Comparison of ENCODE assay signal across 8 cellular contexts in genomic region chrX:119573840-119574393, GRCh38. TPM values are rescaled to one million over a fixed set of nuclear protein-coding genes. Genes with fewer than 3 reads are reported as not detected.
A peak's percentile ranks its signal among the peaks of the same experiment; 100 is the strongest.
DNase-seq lines count a peak whose midpoint lies in the region; ATAC-seq and TF ChIP-seq lines count a peak whose summit lies in the region.

No MANE protein-coding gene starts in this region.

- no peaks in the 10 kb centered on the region for H3K4me1 ChIP-seq in GM23338 (ENCODE audit: insufficient read depth)
- peaks cover 0 to 38% (median 23%) of the 10 kb centered on the region in 6 donors for H3K4me1 ChIP-seq in spleen

- H2AFZ ChIP-seq in GM23338, result 0 out of 2 replicates have a peak overlapping the region, but pooled peaks have one; percentile 47

- TF ChIP-seq CTCF in GM23338 (conservative IDR thresholded peaks at IDR 0.05; ENCODE audit: low read depth in 2 of 2) (no peak), NB4 (IDR thresholded peaks at IDR 0.05; ENCODE audit: low read depth, low read length) (no peak), spleen (IDR thresholded peaks at IDR 0.05 in 8 of 11, conservative IDR thresholded peaks at IDR 0.05 in 3 of 11) (no peak)

- WGBS in spleen, 5 donors, result 0 to 39% (median 2%) methylated on average over 28 to 30 of the region's 30 CpGs

- no peaks in the 10 kb centered on the region for H3F3A ChIP-seq in GM23338 (replicated peaks; ENCODE audit: low read depth)

- H3K4me1 Mint-ChIP-seq in GM23338, result peaks cover 8% of the 10 kb centered on the region; the same call in 2 of the 3 replicates
- H3K4me1 Mint-ChIP-seq in immature natural killer cell, result peaks cover 9 to 22% of the 10 kb centered on the region in 2 donors

- H3K27me3 Mint-ChIP-seq in GM23338 (ENCODE audit: insufficient read depth, low read depth, poor library complexity) (peaks cover 2% of the 10 kb centered on the region), immature natural killer cell (ENCODE audit: low read depth in 3 of 3) (peaks cover 3 to 11% (median 4%) of the 10 kb centered on the region in 3 donors)

- no peaks in the 10 kb centered on the region for H3K9me2 ChIP-seq in GM23338 (ENCODE audit: insufficient read depth)

- peak; percentile 20 to 35 for DNase-seq in NCI-H2081 (lab: John Stamatoyannopoulos, UW)
- DNase-seq in NCI-H2081 treated with DMSO at 0.1 percent for 48 hours (lab: John Stamatoyannopoulos, UW), result no peak
- DNase-seq in GM23338 (ENCODE audit: low spot score), result peak; percentile 45
- DNase-seq in NB4 (ENCODE audit: low read depth), result peak; percentile 50
- peak; percentile 20 to 69 for DNase-seq in T47D (ENCODE audit: low read depth in 1 of 2, low spot score in 1 of 2)
- DNase-seq in immature natural killer cell, result peak in 1 of 3 donors; percentile 3
- no peak for DNase-seq in spleen
- no peak for DNase-seq in effector CD4-positive, alpha-beta T cell

- H3K9me3 ChIP-seq in spleen, result no peaks in the 10 kb centered on the region

- H3K27me3 ChIP-seq in GM23338 (ENCODE audit: insufficient read depth), result no peaks in the 10 kb centered on the region
- peaks cover 0 to 4% (median 0%) of the 10 kb centered on the region in 7 donors for H3K27me3 ChIP-seq in spleen (replicated peaks in 1 of 7)

- H3K9me3 Mint-ChIP-seq in GM23338 (no peaks in the 10 kb centered on the region; the same call in 2 of the 3 replicates), immature natural killer cell (no peaks in the 10 kb centered on the region)

- H3K4me3 Mint-ChIP-seq in GM23338, result peak overlapping the region; percentile 85
- peak overlapping the region; percentile 85 to 93 (median 89) for H3K4me3 Mint-ChIP-seq in immature natural killer cell

- intact Hi-C loops in spleen (cut with DNase I; ENCODE audit: low total_unique reads), result no loop called here

- H3K36me3 ChIP-seq in GM23338 (ENCODE audit: insufficient read depth) (no peaks in the 10 kb centered on the region; the same call in 1 of the 2 replicates), spleen (peaks cover 0 to 3% (median 0%) of the 10 kb centered on the region in 6 donors)

- TF ChIP-seq POLR2A in NB4 (IDR thresholded peaks at IDR 0.05; ENCODE audit: extremely low read depth, insufficient read length), result no peak
- no peak for TF ChIP-seq POLR2A in spleen (IDR thresholded peaks at IDR 0.05)

- H3K27ac Mint-ChIP-seq in GM23338 (peak overlapping the region; percentile 53; the same call in 1 of the 2 replicates), immature natural killer cell (peak overlapping the region; percentile 78 to 92 (median 86))

- H3K4me3 ChIP-seq in GM23338 (peak overlapping the region; percentile 76), NB4 (ENCODE audit: low read depth, low read length) (peak overlapping the region; percentile 72), spleen (peak overlapping the region; percentile 52 to 87 (median 58))

- peak overlapping the region; percentile 75 for H3K4me2 ChIP-seq in GM23338

- H3K79me2 ChIP-seq in GM23338 (replicated peaks; ENCODE audit: insufficient read depth), result 0 out of 2 replicates have a peak, but pooled peaks cover 8% of the 10 kb centered on the region

- ATAC-seq in GM23338, result peak; percentile 87

- in situ Hi-C loops in T47D (cut with HindIII; ENCODE audit: low pct_unique_long_range_greater_than_20kb, low sequenced_read_pairs), result no loop called here

- H3K36me3 Mint-ChIP-seq in GM23338 (ENCODE audit: low read depth) (peaks cover 4% of the 10 kb centered on the region; the same call in 1 of the 3 replicates), immature natural killer cell (no peaks in the 10 kb centered on the region)

- H3K27ac ChIP-seq in GM23338 (ENCODE audit: low read depth) (peak overlapping the region; percentile 94; the same call in 1 of the 2 replicates), spleen (peak overlapping the region; percentile 85 to 96 (median 94))

- H4K20me1 ChIP-seq in GM23338 (replicated peaks; ENCODE audit: insufficient read depth), result no peaks in the 10 kb centered on the region

TF ChIP-seq in GM23338, 12 proteins besides CTCF, POLR2A, EP300 and RAD21 (continues in another document):
- no peak for TF ChIP-seq ETS1 (IDR thresholded peaks at IDR 0.05)
- no peak for TF ChIP-seq ZNF114 (CRISPR knock-in tag; IDR thresholded peaks at IDR 0.05)
- TF ChIP-seq EZH2 (IDR thresholded peaks at IDR 0.05; ENCODE audit: low read depth, unreplicated experiment), result no peak
- TF ChIP-seq STAT1 (IDR thresholded peaks at IDR 0.05; ENCODE audit: unreplicated experiment), result no peak
- no peak for TF ChIP-seq JUNB (IDR thresholded peaks at IDR 0.05; ENCODE audit: unreplicated experiment)
- no peak for TF ChIP-seq CREB1 (CRISPR knock-in tag; IDR thresholded peaks at IDR 0.05; ENCODE audit: low read depth)
- TF ChIP-seq EZH2phosphoT487 (IDR thresholded peaks at IDR 0.05; ENCODE audit: unreplicated experiment), result no peak
- TF ChIP-seq POLR2AphosphoS5 (IDR thresholded peaks at IDR 0.05; ENCODE audit: low read depth), result no peak
- no peak for TF ChIP-seq REST (IDR thresholded peaks at IDR 0.05; ENCODE audit: unreplicated experiment)

RNA-seq across cellular contexts. Expression of gene UBE2A, which starts 0.4 kb away (rescaled TPM):
- 38.6 and 41.4 TPM in 2 replicates for total RNA-seq in GM23338 (2014; rRNA removed; shearing (Covaris generic))
- polyA plus RNA-seq in GM23338 (2016; fragmentation: Nextera tagmentation; extraction: Ambion mirVana) (75.9 and 77.8 TPM in 2 replicates), immature natural killer cell (10 to 100 TPM; 72.8 to 96.1 (median 76.0) TPM), spleen (10 to 100 TPM; 38.5 to 50.5 (median 48.7) TPM)
- 10 to 100 TPM; 40.8 to 53.4 (median 42.6) TPM for total RNA-seq in spleen

RNA-seq across cellular contexts. Expression of gene STEEP1, which starts 8.7 kb away (rescaled TPM):
- 42.3 and 44.3 TPM in 2 replicates for total RNA-seq in GM23338 (2014; rRNA removed; shearing (Covaris generic))
- polyA plus RNA-seq in GM23338 (2016; fragmentation: Nextera tagmentation; extraction: Ambion mirVana), result 15.9 and 16.6 TPM in 2 replicates
- 10 to 100 TPM in 2 of 3 donors, 1 to 10 TPM in 1; 5.5 to 21.1 (median 11.2) TPM for polyA plus RNA-seq in immature natural killer cell
- 10 to 100 TPM; 20.4 to 31.6 (median 24.6) TPM for total RNA-seq in spleen
- polyA plus RNA-seq in spleen, result 10 to 100 TPM; 11.0 to 19.5 (median 13.2) TPM

RNA-seq across cellular contexts. Expression of gene NKRF, which starts 32.3 kb away (rescaled TPM):
- 10.9 and 11.6 TPM in 2 replicates for total RNA-seq in GM23338 (2014; rRNA removed; shearing (Covaris generic))
- 6.3 and 6.8 TPM in 2 replicates for polyA plus RNA-seq in GM23338 (2016; fragmentation: Nextera tagmentation; extraction: Ambion mirVana)
- 1 to 10 TPM; 2.4 to 4.2 (median 2.6) TPM for polyA plus RNA-seq in immature natural killer cell
- total RNA-seq in spleen, result 10 to 100 TPM in 5 of 7 donors, 1 to 10 TPM in 2; 8.2 to 13.8 (median 12.5) TPM
- 10 to 100 TPM in 1 of 3 donors, 1 to 10 TPM in 2; 6.9 to 10.9 (median 9.4) TPM for polyA plus RNA-seq in spleen

Comparison
In these comparisons a context has a peak if more than half of its experiments do, and no peak if none do; other contexts are left out.
1. DNase-seq: peak in NCI-H2081 (2 of 2), GM23338 (single experiment), NB4 (single experiment) and T47D (2 of 2); none in NCI-H2081 treated with DMSO at 0.1 percent for 48 hours (single experiment), spleen (single experiment) and effector CD4-positive, alpha-beta T cell (single experiment).
2. Peak in every context shown above with its lines, with median percentiles within 50 percentile points of each other: H3K4me3 ChIP-seq.